In the genomic region with DNA sequence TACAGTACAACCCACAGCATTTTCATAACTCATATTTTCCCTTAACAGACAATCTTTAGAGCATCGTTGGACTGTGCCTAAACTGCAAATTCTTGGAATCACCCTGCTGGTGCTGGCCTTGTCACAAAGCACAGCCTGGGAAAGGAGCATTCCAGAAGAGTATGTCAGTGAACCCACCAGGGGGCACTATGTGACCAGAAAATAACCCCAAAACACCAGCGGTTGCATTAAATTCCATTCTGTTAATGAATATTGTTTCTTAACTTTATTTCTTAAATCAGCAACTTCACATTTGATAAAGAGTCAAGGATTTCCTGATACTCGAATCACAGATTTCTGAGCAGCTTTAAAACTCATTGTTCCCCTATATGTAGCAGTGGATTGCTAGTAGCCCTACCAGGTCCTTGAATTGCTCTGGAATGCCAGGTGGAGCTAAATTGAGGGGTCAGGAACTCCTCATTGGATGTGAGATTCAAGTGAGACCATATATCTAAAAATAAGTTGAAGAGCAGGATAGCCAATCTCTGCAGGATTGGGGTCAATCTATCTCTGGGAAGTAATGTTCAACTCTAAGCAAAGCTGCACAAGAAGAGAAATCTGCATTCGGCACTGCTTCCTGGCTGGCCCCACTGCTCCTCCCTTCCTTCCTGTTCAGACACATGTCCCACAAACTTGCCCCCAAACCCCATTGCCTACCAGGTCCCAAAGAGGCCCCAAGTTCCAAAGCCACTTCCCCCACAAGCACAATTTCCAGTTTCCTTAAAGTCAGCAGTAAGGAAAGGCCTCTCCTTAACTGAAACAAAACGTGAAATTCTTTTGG, we compare ENCODE assay signal across 8 cellular contexts. TPM values are rescaled to one million over a fixed set of nuclear protein-coding genes. Genes with fewer than 3 reads are reported as not detected.
A peak's percentile ranks its signal among the peaks of the same experiment; 100 is the strongest.
DNase-seq lines count a peak whose midpoint lies in the region; ATAC-seq, FAIRE-seq and TF ChIP-seq lines count a peak whose summit lies in the region.

No MANE protein-coding gene starts in this region.

- H3K27ac ChIP-seq in HepG2 (ENCODE audit: extremely low read length, insufficient read depth, low read length) = no peak overlapping the region

- peak overlapping the region; percentile 36 for H3K4me2 ChIP-seq in HepG2 (ENCODE audit: low read depth, low read length)

- peaks cover 35% of the 10 kb centered on the region for H3K4me1 ChIP-seq in HepG2 (ENCODE audit: insufficient read depth, low read length)

- no peaks in the 10 kb centered on the region for H3K27me3 Mint-ChIP-seq in activated CD4-positive, alpha-beta T cell treated with anti-CD3 and anti-CD28 coated beads for 36 hours

- H3K4me3 Mint-ChIP-seq in activated CD4-positive, alpha-beta T cell treated with anti-CD3 and anti-CD28 coated beads for 36 hours = no peak overlapping the region

- 16% methylated on average over 5 of the region's 5 CpGs for WGBS in HepG2 (ENCODE audit: low lambda C conversion rate)

- BruUV-seq in HepG2 (replicated peaks; lab: Mats Ljungman, UMichigan) = no TSS peak

- TF ChIP-seq EP300 in HepG2 (IDR thresholded peaks at IDR 0.05; ENCODE audit: low read depth in 2 of 2, low read length in 2 of 2) (no peak), HepG2 (CRISPR knock-in tag; IDR thresholded peaks at IDR 0.05; ENCODE audit: borderline replicate concordance) (no peak)

- TF ChIP-seq POLR2A in HepG2 (IDR thresholded peaks at IDR 0.05; ENCODE audit: insufficient read depth in 1 of 2, low read depth in 2 of 2, low read length in 2 of 2) = no peak

- no peak overlapping the region for H3K9ac ChIP-seq in HepG2 (ENCODE audit: insufficient read depth, low read depth, low read length)

- DNase-seq in AG20443 (ENCODE audit: low spot score) (peak; percentile 81), NCI-H345 treated with DMSO at 0.1 percent for 48 hours (lab: John Stamatoyannopoulos, UW; ENCODE audit: unreplicated experiment) (peak; percentile 64), HepG2 (ENCODE audit: low spot score) (peak; percentile 66)
- DNase-seq in activated CD4-positive, alpha-beta T cell treated with anti-CD3 and anti-CD28 coated beads for 36 hours = peak; percentile 74
- peak in 2 of 3 donors; percentile 37 to 58 for DNase-seq in stimulated activated CD4-positive, alpha-beta T cell treated with anti-CD3 and anti-CD28 coated beads, TNF-alpha, amount 100 ng/mL, for 48 hours (ENCODE audit: low read depth in 3 of 3)

- intact Hi-C loops in activated CD4-positive, alpha-beta T cell treated with anti-CD3 and anti-CD28 coated beads for 36 hours (cut with DNase I, micrococcal nuclease) = loop anchor here (1.0 to 10.0 kb wide), 9 partner anchors 84 to 1054 kb away; partner anchors contain the start of genes CCSAP (in 2 of the 2), TAF5L (in 1 of the 2) and URB2 (in 1 of the 2)
- intact Hi-C loops in HepG2 (cut with micrococcal nuclease; ENCODE audit: unreplicated experiment) = loop anchor here (1.0 to 10.0 kb wide), 5 partner anchors 84 to 563 kb away; partner anchors contain the start of gene CCSAP

- H3K79me2 ChIP-seq in HepG2 (ENCODE audit: insufficient read depth, low read length) = no peaks in the 10 kb centered on the region

- H4K20me1 ChIP-seq in HepG2 (ENCODE audit: insufficient read depth, low read length) = no peaks in the 10 kb centered on the region

- H2AFZ ChIP-seq in HepG2 (ENCODE audit: low read length) = peak overlapping the region; percentile 69

- no peaks in the 10 kb centered on the region for H3K36me3 ChIP-seq in HepG2 (replicated peaks in 1 of 2; ENCODE audit: control insufficient read depth in 1 of 2, insufficient read depth in 2 of 2, low read length in 2 of 2)

- peak; percentile 68 for FAIRE-seq in colon (lab: Jason Lieb, UNC)
- FAIRE-seq in HepG2 (lab: Jason Lieb, UNC) = peak; percentile 51

- CTCF ChIA-PET in activated CD4-positive, alpha-beta T cell treated with anti-CD3 and anti-CD28 coated beads for 36 hours (lab: Charles Lee) = interaction anchor here (0.6 to 6.9 kb wide), 30 partner anchors 14 to 1045 kb away, joined by 3 to 88 read pairs (median 4); no protein-coding TSS in a partner anchor
- CTCF ChIA-PET in HepG2 (lab: Yijun Ruan, JAX; ENCODE audit: low intra/inter-chr PET ratio, low total read pairs) = interaction anchor here (1.6 to 2.7 kb wide), 3 partner anchors 195 to 594 kb away, joined by 4 to 24 read pairs (median 11); no protein-coding TSS in a partner anchor

- ATAC-seq in GM19351 (IDR thresholded peaks at IDR 0.05; ENCODE audit: unreplicated experiment) (peak; percentile 48), HepG2 (peak; percentile 87), HG02678 (IDR thresholded peaks at IDR 0.05; ENCODE audit: unreplicated experiment) (no peak)
- ATAC-seq in activated CD4-positive, alpha-beta T cell treated with anti-CD3 and anti-CD28 coated beads for 36 hours = no peak

- no peak overlapping the region for H3K4me3 ChIP-seq in HepG2 (replicated peaks in 1 of 3; ENCODE audit: insufficient read depth in 1 of 3, low read depth in 2 of 3, low read length in 3 of 3)

- peak; percentile 84 for TF ChIP-seq CTCF in HepG2 (CRISPR knock-in tag; IDR thresholded peaks at IDR 0.05)

- H3K4me1 Mint-ChIP-seq in activated CD4-positive, alpha-beta T cell treated with anti-CD3 and anti-CD28 coated beads for 36 hours = peaks cover 32% of the 10 kb centered on the region

- no peaks in the 10 kb centered on the region for H3K36me3 Mint-ChIP-seq in activated CD4-positive, alpha-beta T cell treated with anti-CD3 and anti-CD28 coated beads for 36 hours (ENCODE audit: low read depth)

- no peak overlapping the region for H3K27ac Mint-ChIP-seq in activated CD4-positive, alpha-beta T cell treated with anti-CD3 and anti-CD28 coated beads for 36 hours

- TF ChIP-seq RAD21 in HepG2 (CRISPR knock-in tag; IDR thresholded peaks at IDR 0.05) = peak; percentile 84

- no peaks in the 10 kb centered on the region for H3K27me3 ChIP-seq in HepG2 (ENCODE audit: control insufficient read depth in 1 of 2, insufficient read depth in 2 of 2, low read length in 2 of 2)

- POLR2A ChIA-PET in activated CD4-positive, alpha-beta T cell treated with anti-CD3 and anti-CD28 coated beads for 36 hours (lab: Charles Lee) = interaction anchor here (0.9 kb wide), 1 partner anchor 250 kb away, joined by 3 read pairs; the partner anchor contains the start of gene NUP133
- POLR2A ChIA-PET in HepG2 (lab: Yijun Ruan, JAX) = interaction anchor here (1.3 kb wide), 1 partner anchor 13 kb away, joined by 6 read pairs; the partner anchor contains the start of gene RAB4A

- in situ Hi-C loops in HepG2 (cut with HindIII; ENCODE audit: extremely low pct_ligation_motif_present, low pct_unique_long_range_greater_than_20kb) = loop anchor here (5.0 kb wide), 1 partner anchor 224 kb away; no protein-coding TSS in a partner anchor

- H3K9me3 Mint-ChIP-seq in activated CD4-positive, alpha-beta T cell treated with anti-CD3 and anti-CD28 coated beads for 36 hours (ENCODE audit: low read depth) = no peaks in the 10 kb centered on the region

- no peaks in the 10 kb centered on the region for H3K9me3 ChIP-seq in HepG2 (ENCODE audit: low read length)

TF ChIP-seq in HepG2, 621 proteins besides CTCF, POLR2A, EP300 and RAD21 (continues in another document):
- peak; percentile 95 for TF ChIP-seq STAG1 (CRISPR knock-in tag; IDR thresholded peaks at IDR 0.05)
- TF ChIP-seq ZNF275 (CRISPR knock-in tag; IDR thresholded peaks at IDR 0.05; ENCODE audit: borderline replicate concordance) = no peak
- TF ChIP-seq FOXP1 (IDR thresholded peaks at IDR 0.05) = no peak
- TF ChIP-seq FOXP1 (CRISPR knock-in tag; IDR thresholded peaks at IDR 0.05) = no peak
- no peak for TF ChIP-seq IRX3 (CRISPR knock-in tag; IDR thresholded peaks at IDR 0.05; ENCODE audit: borderline replicate concordance, low read depth)
- no peak for TF ChIP-seq NR2F6 (IDR thresholded peaks at IDR 0.05)
- no peak for TF ChIP-seq NR2F6 (CRISPR knock-in tag; IDR thresholded peaks at IDR 0.05)
- TF ChIP-seq BCL6 (CRISPR knock-in tag; IDR thresholded peaks at IDR 0.05) = peak; percentile 55; the same call in 1 of the 2 replicates
- no peak for TF ChIP-seq ZNF761 (CRISPR knock-in tag; conservative IDR thresholded peaks at IDR 0.05)

RNA-seq across cellular contexts. Expression of gene RAB4A, which starts 12.7 kb away (rescaled TPM):
- total RNA-seq in activated CD4-positive, alpha-beta T cell treated with anti-CD3 and anti-CD28 coated beads for 36 hours = 10 to 100 TPM; 22.1 to 24.0 TPM
- total RNA-seq in HepG2 (2016; rRNA removed; fragmentation: Illumina TruSeq; extraction: Trizol) = 76.6 and 80.1 TPM in 2 replicates
- 135 and 139 TPM in 2 replicates for total RNA-seq in HepG2 (2016; cell fraction: cytosol; rRNA removed; fragmentation: Illumina TruSeq; extraction: Trizol; ENCODE audit: low read depth)
- total RNA-seq in HepG2 (2016; cell fraction: insoluble cytoplasmic fraction; rRNA removed; fragmentation: Illumina TruSeq; extraction: Trizol) = 71.2 and 81.9 TPM in 2 replicates
- 213 and 217 TPM in 2 replicates for total RNA-seq in HepG2 (2016; cell fraction: membrane; rRNA removed; fragmentation: Illumina TruSeq; extraction: Trizol)
- 41.7 and 48.3 TPM in 2 replicates for total RNA-seq in HepG2 (2016; cell fraction: nucleus; rRNA removed; fragmentation: Illumina TruSeq; extraction: Trizol)
- polyA plus RNA-seq in HepG2 (2011; rRNA removed) = 41.6 and 56.0 TPM in 2 replicates
- polyA plus RNA-seq in HepG2 (2011; cell fraction: cytosol; rRNA removed) = 53.2 and 57.4 TPM in 2 replicates
- 15.9 and 18.4 TPM in 2 replicates for polyA plus RNA-seq in HepG2 (2011; cell fraction: nucleus; rRNA removed)
- polyA plus RNA-seq in HepG2 (2012) = 71.3 and 87.6 TPM in 2 replicates
- 296 and 305 TPM in 2 replicates for polyA plus RNA-seq in HepG2 (2016; cell fraction: cytosol; fragmentation: Illumina TruSeq; extraction: Trizol; ENCODE audit: low read depth)
- polyA plus RNA-seq in HepG2 (2016; cell fraction: insoluble cytoplasmic fraction; fragmentation: Illumina TruSeq; extraction: Trizol; ENCODE audit: low read depth) = 113 and 114 TPM in 2 replicates
- polyA plus RNA-seq in HepG2 (2016; cell fraction: membrane; fragmentation: Illumina TruSeq; extraction: Trizol; ENCODE audit: low read depth) = 280 and 289 TPM in 2 replicates
- 77.5 and 84.8 TPM in 2 replicates for polyA plus RNA-seq in HepG2 (2016; cell fraction: nucleus; fragmentation: Illumina TruSeq; extraction: Trizol; ENCODE audit: insufficient read depth, low read depth)
- 3.1 and 9.3 TPM in 2 replicates for polyA minus RNA-seq in HepG2 (2011; rRNA and poly(A)+ RNA removed; ENCODE audit: low replicate concordance)
- 17.1 and 18.2 TPM in 2 replicates for polyA minus RNA-seq in HepG2 (2011; cell fraction: cytosol; rRNA and poly(A)+ RNA removed)
- 41.3 and 46.1 TPM in 2 replicates for polyA minus RNA-seq in HepG2 (2011; cell fraction: nucleus; rRNA and poly(A)+ RNA removed)

Comparison
In these comparisons a context has a peak if more than half of its experiments do, and no peak if none do; other contexts are left out.
1. ATAC-seq: peak in GM19351 (single experiment) and HepG2 (single experiment); none in activated CD4-positive, alpha-beta T cell treated with anti-CD3 and anti-CD28 coated beads for 36 hours (single experiment) and HG02678 (single experiment).
2. Peak in every context shown above with its lines, with median percentiles within 50 percentile points of each other: DNase-seq.